ENCODE assay signal across 14 cellular contexts in the genomic region with DNA sequence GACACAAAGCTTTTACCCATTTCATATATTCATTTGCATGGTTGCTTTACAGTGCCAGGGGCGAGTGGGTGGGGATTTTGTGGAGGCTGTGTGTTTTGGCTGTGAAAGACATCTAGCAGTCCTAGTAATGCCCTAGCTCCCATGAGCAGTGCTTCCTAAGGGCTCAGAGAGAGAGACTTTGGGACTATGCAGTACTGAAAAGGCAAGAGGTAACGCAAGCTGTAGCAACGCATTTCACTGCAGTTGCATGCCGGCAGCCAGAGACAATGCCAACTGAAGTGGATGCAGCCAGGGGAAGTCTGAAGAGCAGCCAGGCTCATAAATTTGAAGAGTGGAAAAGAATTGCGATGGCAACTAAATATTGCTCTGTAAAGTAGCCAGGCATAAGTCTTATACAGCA. TPM values are rescaled to one million over a fixed set of nuclear protein-coding genes. Genes with fewer than 3 reads are reported as not detected.
"Had no signal": no experiment of that assay in that cellular context is flagged by ENCODE, and none has a peak within 500 bp of the region (broad histone marks: within the 10 kb centered on the region; RNA-seq: fewer than 3 reads in every experiment).

No MANE protein-coding gene starts in this region.

- H3K36me3 Mint-ChIP-seq: memory B cell had no signal

- H3K4me3 ChIP-seq: cardiac muscle cell, left ventricle myocardium inferior, ovary, thyroid gland had no signal

- H3K9me3 ChIP-seq: left ventricle myocardium inferior, ovary, thyroid gland had no signal

- H3K4me3 Mint-ChIP-seq: activated CD4-positive, alpha-beta memory T cell treated with anti-CD3 and anti-CD28 coated beads, Interleukin-2, amount 10 ng/mL, durations not matched to agents 7 days and 5 days; activated T-cell treated with anti-CD3 and anti-CD28 coated beads, Interleukin-2, amount 50 U/mL, for 72 hours; memory B cell; nephron progenitor cell; stimulated activated naive CD8-positive, alpha-beta T cell treated with anti-CD3 and anti-CD28 coated beads, Interleukin-15, amount 100 ng/mL, for 72 hours had no signal

- H3K9me3 Mint-ChIP-seq: activated CD4-positive, alpha-beta memory T cell treated with anti-CD3 and anti-CD28 coated beads, Interleukin-2, amount 10 ng/mL, durations not matched to agents 7 days and 5 days; activated T-cell treated with anti-CD3 and anti-CD28 coated beads, Interleukin-2, amount 50 U/mL, for 72 hours; stimulated activated naive CD8-positive, alpha-beta T cell treated with anti-CD3 and anti-CD28 coated beads, Interleukin-15, amount 100 ng/mL, for 72 hours had no signal

- H3K4me1 Mint-ChIP-seq: activated CD4-positive, alpha-beta memory T cell treated with anti-CD3 and anti-CD28 coated beads, Interleukin-2, amount 10 ng/mL, durations not matched to agents 7 days and 5 days; memory B cell; nephron progenitor cell; stimulated activated naive CD8-positive, alpha-beta T cell treated with anti-CD3 and anti-CD28 coated beads, Interleukin-15, amount 100 ng/mL, for 72 hours had no signal

- H3K36me3 ChIP-seq: cardiac muscle cell, left ventricle myocardium inferior, ovary, thyroid gland had no signal

- H3K27ac ChIP-seq: cardiac muscle cell, left ventricle myocardium inferior, ovary, thyroid gland, VCaP had no signal

- H3K27ac Mint-ChIP-seq: activated CD4-positive, alpha-beta memory T cell treated with anti-CD3 and anti-CD28 coated beads, Interleukin-2, amount 10 ng/mL, durations not matched to agents 7 days and 5 days; activated T-cell treated with anti-CD3 and anti-CD28 coated beads, Interleukin-2, amount 50 U/mL, for 72 hours; memory B cell; nephron progenitor cell; stimulated activated naive CD8-positive, alpha-beta T cell treated with anti-CD3 and anti-CD28 coated beads, Interleukin-15, amount 100 ng/mL, for 72 hours had no signal

- DNase-seq: activated CD4-positive, alpha-beta memory T cell treated with anti-CD3 and anti-CD28 coated beads, Interleukin-2, amount 10 ng/mL, durations not matched to agents 7 days and 5 days; activated gamma-delta T cell treated with Interleukin-2 at 50 U/mL for 16 hours; activated T-cell treated with anti-CD3 and anti-CD28 coated beads, Interleukin-2, amount 50 U/mL, for 72 hours; kidney; left ventricle myocardium inferior; nephron progenitor cell; ovary; retina; stimulated activated CD4-positive, alpha-beta T cell treated with anti-CD3 and anti-CD28 coated beads, Interleukin-4, amount 100 ng/mL, for 4 hours; stimulated activated naive CD8-positive, alpha-beta T cell treated with anti-CD3 and anti-CD28 coated beads, Interleukin-15, amount 100 ng/mL, for 72 hours had no signal

- H3K27me3 ChIP-seq: cardiac muscle cell, ovary, thyroid gland had no signal

RNA-seq across cellular contexts. Expression of gene ATP10A, which starts 27.4 kb away (rescaled TPM):
- total RNA-seq: cardiac muscle cell had no signal
